Comparison of ENCODE assay signal across 23 cellular contexts in genomic region chrX:97252111-97252510, GRCh38.
"Had no signal": no experiment of that assay in that cellular context is flagged by ENCODE, and none has a peak within 500 bp of the region (broad histone marks: within the 10 kb centered on the region; RNA-seq: fewer than 3 reads in every experiment).

No MANE protein-coding gene starts in this region.

- H3K4me1 Mint-ChIP-seq: stimulated activated memory B cell treated with anti-CD40 and anti-IgM and Interleukin-4, amounts not matched to agents 10 μg/mL and 1 μg/mL and 100 μg/mL, for 72 hours had no signal

- DNase-seq: cortex of kidney; dorsolateral prefrontal cortex; effector CD8-positive, alpha-beta T cell; gastrocnemius medialis; heart right ventricle; hypothalamus; kidney; left cardiac atrium; left ventricle myocardium superior; naive thymus-derived CD4-positive, alpha-beta T cell; nephron progenitor cell; spleen; stimulated activated CD4-positive, alpha-beta T cell treated with anti-CD3 and anti-CD28 coated beads, Interleukin-15, amount 100 ng/mL, for 24 hours; stimulated activated CD4-positive, alpha-beta T cell treated with anti-CD3 and anti-CD28 coated beads, Interleukin-1b, Interleukin-23, amount 100 ng/mL, for 48 hours; stimulated activated CD4-positive, alpha-beta T cell treated with anti-CD3 and anti-CD28 coated beads, Interleukin-4, amount 100 ng/mL, for 24 hours; testis had no signal

- H3K4me1 ChIP-seq: esophagus muscularis mucosa, gastrocnemius medialis, heart right ventricle, spleen, testis, tibial nerve had no signal

- H3K27me3 Mint-ChIP-seq: naive thymus-derived CD4-positive, alpha-beta T cell; stimulated activated memory B cell treated with anti-CD40 and anti-IgM and Interleukin-4, amounts not matched to agents 10 μg/mL and 1 μg/mL and 100 μg/mL, for 72 hours; stimulated activated naive CD8-positive, alpha-beta T cell treated with anti-CD3 and anti-CD28 coated beads, Interleukin-15, Interleukin-2, amounts not matched to agents 100 ng/mL and 50 ng/mL, for 24 hours had no signal

- H3K27me3 ChIP-seq: esophagus muscularis mucosa, gastrocnemius medialis, neutrophil, spleen, testis had no signal

- H3K9me3 Mint-ChIP-seq: naive thymus-derived CD4-positive, alpha-beta T cell; nephron progenitor cell; stimulated activated memory B cell treated with anti-CD40 and anti-IgM and Interleukin-4, amounts not matched to agents 10 μg/mL and 1 μg/mL and 100 μg/mL, for 72 hours; stimulated activated naive CD8-positive, alpha-beta T cell treated with anti-CD3 and anti-CD28 coated beads, Interleukin-15, Interleukin-2, amounts not matched to agents 100 ng/mL and 50 ng/mL, for 24 hours had no signal

- H3K9me3 ChIP-seq: esophagus muscularis mucosa, gastrocnemius medialis, heart right ventricle, neutrophil, spleen, testis, tibial nerve had no signal

- H3K36me3 Mint-ChIP-seq: stimulated activated memory B cell treated with anti-CD40 and anti-IgM and Interleukin-4, amounts not matched to agents 10 μg/mL and 1 μg/mL and 100 μg/mL, for 72 hours had no signal

- H3K36me3 ChIP-seq: esophagus muscularis mucosa, gastrocnemius medialis, neutrophil, spleen, tibial nerve had no signal

- H3K27ac Mint-ChIP-seq: naive thymus-derived CD4-positive, alpha-beta T cell; nephron progenitor cell; stimulated activated memory B cell treated with anti-CD40 and anti-IgM and Interleukin-4, amounts not matched to agents 10 μg/mL and 1 μg/mL and 100 μg/mL, for 72 hours; stimulated activated naive CD8-positive, alpha-beta T cell treated with anti-CD3 and anti-CD28 coated beads, Interleukin-15, Interleukin-2, amounts not matched to agents 100 ng/mL and 50 ng/mL, for 24 hours had no signal

- H3K27ac ChIP-seq: dorsolateral prefrontal cortex, epithelial cell of prostate, esophagus muscularis mucosa, gastrocnemius medialis, heart right ventricle, neutrophil, spleen, testis, tibial nerve had no signal

- H3K4me3 ChIP-seq: dorsolateral prefrontal cortex, esophagus muscularis mucosa, gastrocnemius medialis, heart right ventricle, lung, spleen, testis, tibial nerve had no signal

- H3K4me3 Mint-ChIP-seq: naive thymus-derived CD4-positive, alpha-beta T cell; nephron progenitor cell; stimulated activated memory B cell treated with anti-CD40 and anti-IgM and Interleukin-4, amounts not matched to agents 10 μg/mL and 1 μg/mL and 100 μg/mL, for 72 hours; stimulated activated naive CD8-positive, alpha-beta T cell treated with anti-CD3 and anti-CD28 coated beads, Interleukin-15, Interleukin-2, amounts not matched to agents 100 ng/mL and 50 ng/mL, for 24 hours had no signal
